24 cellular contexts compared by ENCODE assay signal in the genomic region with DNA sequence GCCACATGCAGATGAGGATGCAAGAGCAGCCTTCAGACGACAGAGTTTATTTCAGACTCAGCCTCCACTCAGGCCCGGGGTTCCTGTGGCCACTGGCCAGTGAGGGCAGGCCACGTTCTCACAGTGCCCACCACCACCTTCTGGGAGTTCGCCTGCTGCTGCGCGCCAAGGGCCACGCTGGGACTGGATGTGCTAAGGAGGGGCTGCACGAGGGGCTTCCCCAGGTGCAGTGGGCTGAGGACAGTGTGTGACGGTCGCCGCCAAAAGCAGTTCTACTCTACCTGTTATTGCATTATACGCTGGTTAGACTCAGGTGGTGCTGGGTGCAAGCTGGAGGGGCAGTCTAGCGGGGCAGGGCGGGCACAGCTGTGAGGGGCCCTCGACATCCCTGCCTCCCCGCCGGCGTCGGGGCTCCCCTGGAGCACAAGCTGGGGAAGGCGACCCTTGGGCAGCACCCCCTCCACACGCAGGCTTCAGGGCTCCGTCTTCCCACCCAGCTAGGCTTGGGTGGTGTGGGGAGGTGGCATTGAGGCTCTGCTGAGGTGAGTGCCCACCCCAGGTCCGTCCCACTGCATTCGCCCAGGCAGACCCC. TPM values are rescaled to one million over a fixed set of nuclear protein-coding genes. Genes with fewer than 3 reads are reported as not detected.
"Had no signal": no experiment of that assay in that cellular context is flagged by ENCODE, and none has a peak within 500 bp of the region (broad histone marks: within the 10 kb centered on the region; RNA-seq: fewer than 3 reads in every experiment).

No MANE protein-coding gene starts in this region.

- ATAC-seq: activated CD4-positive, CD25-positive, alpha-beta regulatory T cell treated with anti-CD3 and anti-CD28 coated beads, Interleukin-2, amount 50 U/mL, for 24 hours; activated CD8-positive, alpha-beta T cell treated with anti-CD3 and anti-CD28 coated beads, Interleukin-2, amount 10 ng/mL, durations not matched to agents 7 days and 5 days; activated naive CD4-positive, alpha-beta T cell treated with anti-CD3 and anti-CD28 coated beads, Interleukin-2, amount 50 U/mL, for 72 hours; Panc1 had no signal

- H3K9me3 Mint-ChIP-seq: activated naive CD4-positive, alpha-beta T cell treated with anti-CD3 and anti-CD28 coated beads, Interleukin-2, amount 50 U/mL, for 72 hours; activated T-cell treated with anti-CD3 and anti-CD28 coated beads, Interleukin-2, amount 50 U/mL, for 24 hours had no signal

- DNase-seq: activated CD4-positive, alpha-beta T cell treated with anti-CD3 and anti-CD28 coated beads for 4 hours; activated CD8-positive, alpha-beta T cell treated with anti-CD3 and anti-CD28 coated beads, Interleukin-2, amount 10 ng/mL, durations not matched to agents 7 days and 5 days; activated effector memory CD4-positive, alpha-beta T cell treated with anti-CD3 and anti-CD28 coated beads, Interleukin-2, amount 50 U/mL, for 16 hours; activated naive CD4-positive, alpha-beta T cell treated with Interleukin-2 at 50 U/mL for 16 hours; activated T-cell treated with anti-CD3 and anti-CD28 coated beads, Interleukin-2, amount 50 U/mL, for 24 hours; cerebellar nuclear complex; NCI-H1092; NCI-H1417 treated with DMSO at 0.1 percent for 48 hours; NCI-H1694 treated with DMSO at 0.1 percent for 48 hours; NCI-H2029 treated with DMSO at 0.1 percent for 48 hours; NCI-H345; NCI-H510A; NCI-H526 treated with DMSO at 0.1 percent for 48 hours; OCI-M1; Right ventricle myocardium superior; RPMI8226; SK-N-SH; T-helper 1 cell had no signal

- H3K27ac Mint-ChIP-seq: activated CD8-positive, alpha-beta T cell treated with anti-CD3 and anti-CD28 coated beads, Interleukin-2, amount 10 ng/mL, durations not matched to agents 7 days and 5 days; activated naive CD4-positive, alpha-beta T cell treated with anti-CD3 and anti-CD28 coated beads, Interleukin-2, amount 50 U/mL, for 72 hours; activated T-cell treated with anti-CD3 and anti-CD28 coated beads, Interleukin-2, amount 50 U/mL, for 24 hours had no signal

- H3K4me3 Mint-ChIP-seq: activated CD8-positive, alpha-beta T cell treated with anti-CD3 and anti-CD28 coated beads, Interleukin-2, amount 10 ng/mL, durations not matched to agents 7 days and 5 days; activated T-cell treated with anti-CD3 and anti-CD28 coated beads, Interleukin-2, amount 50 U/mL, for 24 hours had no signal

- H3K27ac ChIP-seq: SJCRH30 had no signal

- FAIRE-seq: colon had no signal

RNA-seq across cellular contexts. Expression of a gene that starts 2.7 kb away (rescaled TPM):
- total RNA-seq: MCF 10A had no signal
